In the genomic region with DNA sequence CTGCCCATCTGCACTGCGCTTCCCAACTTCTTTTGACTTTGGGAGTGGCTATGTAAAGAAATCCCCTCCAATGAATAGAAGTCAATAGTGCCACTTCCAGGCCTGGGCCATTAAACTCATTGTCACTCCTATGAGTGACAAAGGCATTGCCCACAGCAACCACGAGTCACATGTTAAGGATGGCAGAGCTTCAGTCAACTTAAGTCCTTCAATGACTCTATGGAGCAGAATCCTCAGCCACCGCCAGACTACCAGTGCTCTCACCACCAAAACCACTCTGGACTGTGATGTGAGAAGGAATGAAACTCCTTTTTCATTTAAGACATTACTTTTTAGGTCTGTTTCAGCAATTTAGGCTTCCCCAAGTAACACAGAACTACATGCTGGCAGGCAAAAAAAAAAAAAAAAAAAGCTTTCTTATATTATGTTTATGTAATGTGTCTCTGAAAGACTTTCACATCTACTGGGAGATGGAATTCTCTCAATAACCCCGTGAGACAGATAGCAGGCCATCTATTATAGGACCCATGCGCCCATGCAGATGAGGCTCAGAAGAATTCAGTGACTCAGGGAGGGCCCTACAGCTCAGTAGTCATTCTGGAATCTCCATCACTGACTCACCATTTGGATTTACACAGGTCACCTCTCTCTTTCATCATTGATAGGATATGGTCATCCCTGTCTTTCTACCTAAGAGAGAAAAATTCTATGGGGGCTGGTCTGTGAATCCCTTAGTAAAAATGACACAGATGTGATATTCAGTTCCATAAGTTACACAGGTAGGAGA, we compare ENCODE assay signal across 18 cellular contexts.
DNase-seq lines count a peak whose midpoint lies in the region; ATAC-seq, FAIRE-seq and TF ChIP-seq lines count a peak whose summit lies in the region.
"Had no signal": no experiment of that assay in that cellular context is flagged by ENCODE, and none has a peak within 500 bp of the region (broad histone marks: within the 10 kb centered on the region; RNA-seq: fewer than 3 reads in every experiment).

No MANE protein-coding gene starts in this region.

- H3K27ac ChIP-seq in astrocyte (ENCODE audit: low read depth, low read length) (no peak overlapping the region), trophoblast cell (ENCODE audit: low read depth, low read length) (no peak overlapping the region), GM23338 (ENCODE audit: low read depth) (no peak overlapping the region)
- H3K27ac ChIP-seq: right lobe of liver, stomach had no signal

- no peak overlapping the region for H3K4me3 Mint-ChIP-seq in activated CD8-positive, alpha-beta T cell treated with anti-CD3 and anti-CD28 coated beads for 36 hours
- no peak overlapping the region for H3K4me3 Mint-ChIP-seq in activated CD8-positive, alpha-beta T cell treated with anti-CD3 and anti-CD28 coated beads, Interleukin-2, amount 10 ng/mL, durations not matched to agents 7 days and 5 days
- H3K4me3 Mint-ChIP-seq in HFFc6, result no peak overlapping the region
- H3K4me3 Mint-ChIP-seq in astrocyte (ENCODE audit: unreplicated experiment), result no peak overlapping the region
- no peak overlapping the region for H3K4me3 Mint-ChIP-seq in GM23338

- H2BK12ac ChIP-seq in trophoblast cell (ENCODE audit: low read length), result no peak overlapping the region

- H3K36me3 Mint-ChIP-seq in activated CD8-positive, alpha-beta T cell treated with anti-CD3 and anti-CD28 coated beads for 36 hours (ENCODE audit: low read depth), result no peaks in the 10 kb centered on the region
- no peaks in the 10 kb centered on the region for H3K36me3 Mint-ChIP-seq in activated CD8-positive, alpha-beta T cell treated with anti-CD3 and anti-CD28 coated beads, Interleukin-2, amount 10 ng/mL, durations not matched to agents 7 days and 5 days (ENCODE audit: low read depth)
- H3K36me3 Mint-ChIP-seq in HFFc6 (ENCODE audit: low read depth) (no peaks in the 10 kb centered on the region), astrocyte (ENCODE audit: low read depth, unreplicated experiment) (no peaks in the 10 kb centered on the region), GM23338 (ENCODE audit: low read depth) (no peaks in the 10 kb centered on the region)

- H3K18ac ChIP-seq in trophoblast cell (ENCODE audit: low read length), result no peak overlapping the region

- intact Hi-C loops in activated CD8-positive, alpha-beta T cell treated with anti-CD3 and anti-CD28 coated beads for 36 hours (cut with micrococcal nuclease), result no loop called here

- H3K23ac ChIP-seq in trophoblast cell (ENCODE audit: low read length), result no peak overlapping the region

- ATAC-seq in activated CD8-positive, alpha-beta T cell treated with anti-CD3 and anti-CD28 coated beads for 36 hours, result no peak
- ATAC-seq in activated CD8-positive, alpha-beta T cell treated with anti-CD3 and anti-CD28 coated beads, Interleukin-2, amount 10 ng/mL, durations not matched to agents 7 days and 5 days, result no peak
- ATAC-seq in GM19351 (IDR thresholded peaks at IDR 0.05; ENCODE audit: unreplicated experiment) (no peak), GM23338 (no peak)

- H3K4me2 ChIP-seq in astrocyte (ENCODE audit: low read length), result no peak overlapping the region
- no peak overlapping the region for H3K4me2 ChIP-seq in trophoblast cell (ENCODE audit: low read length)
- H3K4me2 ChIP-seq in GM23338, result no peak overlapping the region

- H3F3A ChIP-seq in GM23338 (replicated peaks; ENCODE audit: low read depth), result no peaks in the 10 kb centered on the region

- H2BK5ac ChIP-seq in trophoblast cell (ENCODE audit: low read depth, low read length, poor library complexity), result no peak overlapping the region

- no peak overlapping the region for H3K4ac ChIP-seq in trophoblast cell (ENCODE audit: low read depth, low read length)

- CTCF ChIA-PET in activated CD8-positive, alpha-beta T cell treated with anti-CD3 and anti-CD28 coated beads for 36 hours (lab: Charles Lee), result interaction anchor here (0.7 to 0.9 kb wide), 3 partner anchors 17 to 368 kb away, joined by 3 to 4 read pairs (median 3); no protein-coding TSS in a partner anchor
- CTCF ChIA-PET in activated CD8-positive, alpha-beta T cell treated with anti-CD3 and anti-CD28 coated beads, Interleukin-2, amount 10 ng/mL, durations not matched to agents 7 days and 5 days (lab: Charles Lee), result interaction anchor here (1.6 kb wide), 1 partner anchor 17 kb away, joined by 4 read pairs; no protein-coding TSS in a partner anchor

- H3K79me1 ChIP-seq in trophoblast cell (ENCODE audit: low read length), result no peaks in the 10 kb centered on the region

- H2AFZ ChIP-seq in astrocyte (ENCODE audit: low read depth, low read length) (no peak overlapping the region), trophoblast cell (ENCODE audit: insufficient read depth, low read length, poor library complexity) (no peak overlapping the region), GM23338 (no peak overlapping the region)

- H4K91ac ChIP-seq in trophoblast cell (ENCODE audit: low read depth, low read length), result no peak overlapping the region

- WGBS in trophoblast cell (ENCODE audit: extremely low coverage, insufficient coverage, insufficient read length), result no CpG with 5 or more reads among the region's 5 CpGs

- H3K4me1 ChIP-seq in astrocyte (ENCODE audit: insufficient read depth, low read length) (peaks cover 3% of the 10 kb centered on the region), trophoblast cell (ENCODE audit: control insufficient read depth in 1 of 2, insufficient read depth in 2 of 2, low read length in 2 of 2) (peaks cover 5 to 6% of the 10 kb centered on the region in 2 experiments), GM23338 (ENCODE audit: insufficient read depth) (no peaks in the 10 kb centered on the region)
- H3K4me1 ChIP-seq: stomach had no signal

- H3K79me2 ChIP-seq in astrocyte (ENCODE audit: insufficient read depth, low read length) (no peaks in the 10 kb centered on the region), trophoblast cell (ENCODE audit: control insufficient read depth, insufficient read depth, low read length, poor library complexity) (no peaks in the 10 kb centered on the region), GM23338 (replicated peaks; ENCODE audit: insufficient read depth) (no peaks in the 10 kb centered on the region)

- H3K4me3 ChIP-seq in astrocyte (ENCODE audit: insufficient read depth, low read depth, low read length) (no peak overlapping the region), trophoblast cell (ENCODE audit: low read depth, low read length) (no peak overlapping the region), GM23338 (no peak overlapping the region)
- H3K4me3 ChIP-seq: lung, right lobe of liver, stomach had no signal

- H3K27me3 ChIP-seq in astrocyte (ENCODE audit: insufficient read depth, low read length) (no peaks in the 10 kb centered on the region), trophoblast cell (ENCODE audit: insufficient read depth, low read length) (no peaks in the 10 kb centered on the region), GM23338 (ENCODE audit: insufficient read depth) (no peaks in the 10 kb centered on the region)
- H3K27me3 ChIP-seq: right lobe of liver, stomach had no signal

- no peaks in the 10 kb centered on the region for H3K4me1 Mint-ChIP-seq in activated CD8-positive, alpha-beta T cell treated with anti-CD3 and anti-CD28 coated beads for 36 hours (ENCODE audit: low read depth)
- no peaks in the 10 kb centered on the region for H3K4me1 Mint-ChIP-seq in activated CD8-positive, alpha-beta T cell treated with anti-CD3 and anti-CD28 coated beads, Interleukin-2, amount 10 ng/mL, durations not matched to agents 7 days and 5 days (ENCODE audit: low read depth)
- peaks cover 7% of the 10 kb centered on the region; the same call in 1 of the 2 replicates for H3K4me1 Mint-ChIP-seq in HFFc6 (ENCODE audit: low read depth)
- H3K4me1 Mint-ChIP-seq in astrocyte (ENCODE audit: low read depth, unreplicated experiment), result peaks cover 14% of the 10 kb centered on the region
- peaks cover 4% of the 10 kb centered on the region for H3K4me1 Mint-ChIP-seq in GM23338

- H3K27ac Mint-ChIP-seq in activated CD8-positive, alpha-beta T cell treated with anti-CD3 and anti-CD28 coated beads for 36 hours, result no peak overlapping the region
- no peak overlapping the region for H3K27ac Mint-ChIP-seq in activated CD8-positive, alpha-beta T cell treated with anti-CD3 and anti-CD28 coated beads, Interleukin-2, amount 10 ng/mL, durations not matched to agents 7 days and 5 days
- H3K27ac Mint-ChIP-seq in HFFc6, result no peak overlapping the region
- H3K27ac Mint-ChIP-seq in astrocyte (ENCODE audit: unreplicated experiment), result peak overlapping the region; percentile 23
- H3K27ac Mint-ChIP-seq in GM23338, result no peak overlapping the region
- H3K27ac Mint-ChIP-seq: activated T-helper 2 cell treated with anti-CD3 and anti-CD28 coated beads, Interferon-gamma antibody, Interleukin-2, Interleukin-4, amounts not matched to agents 10 μg/mL and 5 μg/mL and 100 μg/mL, durations not matched to agents 14 hours and 24 hours and 36 hours had no signal

- no peaks in the 10 kb centered on the region for H3K36me3 ChIP-seq in astrocyte (ENCODE audit: insufficient read depth, low read length)
- no peaks in the 10 kb centered on the region for H3K36me3 ChIP-seq in trophoblast cell (ENCODE audit: control insufficient read depth in 1 of 2, insufficient read depth in 2 of 2, low read length in 2 of 2)
- H3K36me3 ChIP-seq in GM23338 (ENCODE audit: insufficient read depth), result no peaks in the 10 kb centered on the region
- H3K36me3 ChIP-seq: right lobe of liver, stomach had no signal

- POLR2A ChIA-PET in activated CD8-positive, alpha-beta T cell treated with anti-CD3 and anti-CD28 coated beads for 36 hours (lab: Charles Lee), result interaction anchor here (0.5 kb wide), 1 partner anchor 67 kb away, joined by 3 read pairs; no protein-coding TSS in a partner anchor
- POLR2A ChIA-PET in activated CD8-positive, alpha-beta T cell treated with anti-CD3 and anti-CD28 coated beads, Interleukin-2, amount 10 ng/mL, durations not matched to agents 7 days and 5 days (lab: Charles Lee), result no interaction called here

- H3K9me3 ChIP-seq in astrocyte (ENCODE audit: insufficient read depth, low read depth, low read length) (no peaks in the 10 kb centered on the region), trophoblast cell (ENCODE audit: insufficient read depth, low read depth, low read length) (no peaks in the 10 kb centered on the region)
- H3K9me3 ChIP-seq: right lobe of liver, stomach had no signal

- no peaks in the 10 kb centered on the region for H3K9me3 Mint-ChIP-seq in activated CD8-positive, alpha-beta T cell treated with anti-CD3 and anti-CD28 coated beads for 36 hours
- no peaks in the 10 kb centered on the region for H3K9me3 Mint-ChIP-seq in activated CD8-positive, alpha-beta T cell treated with anti-CD3 and anti-CD28 coated beads, Interleukin-2, amount 10 ng/mL, durations not matched to agents 7 days and 5 days (ENCODE audit: insufficient read depth)
- no peaks in the 10 kb centered on the region for H3K9me3 Mint-ChIP-seq in HFFc6
- H3K9me3 Mint-ChIP-seq in astrocyte (ENCODE audit: unreplicated experiment), result peaks cover 3% of the 10 kb centered on the region
- H3K9me3 Mint-ChIP-seq in GM23338, result no peaks in the 10 kb centered on the region
- H3K9me3 Mint-ChIP-seq: activated T-helper 2 cell treated with anti-CD3 and anti-CD28 coated beads, Interferon-gamma antibody, Interleukin-2, Interleukin-4, amounts not matched to agents 10 μg/mL and 5 μg/mL and 100 μg/mL, durations not matched to agents 14 hours and 24 hours and 36 hours had no signal

- peaks cover 8% of the 10 kb centered on the region; the same call in 1 of the 2 replicates for H3K9me2 ChIP-seq in GM23338 (ENCODE audit: insufficient read depth)

- no peak for FAIRE-seq in astrocyte (lab: Jason Lieb, UNC)
- FAIRE-seq: D721Med, H1 had no signal

- H3K14ac ChIP-seq in trophoblast cell (ENCODE audit: low read length), result no peak overlapping the region

- no peak for TF ChIP-seq CTCF in activated CD8-positive, alpha-beta T cell treated with anti-CD3 and anti-CD28 coated beads for 36 hours (IDR thresholded peaks at IDR 0.05)
- TF ChIP-seq CTCF in HFFc6 (IDR thresholded peaks at IDR 0.05) (no peak), astrocyte (IDR thresholded peaks at IDR 0.05; ENCODE audit: insufficient read depth, low read depth, low read length) (no peak), GM23338 (conservative IDR thresholded peaks at IDR 0.05; ENCODE audit: low read depth in 2 of 2) (no peak)

- no peaks in the 10 kb centered on the region for H3K27me3 Mint-ChIP-seq in activated CD8-positive, alpha-beta T cell treated with anti-CD3 and anti-CD28 coated beads for 36 hours
- peaks cover 6% of the 10 kb centered on the region for H3K27me3 Mint-ChIP-seq in activated CD8-positive, alpha-beta T cell treated with anti-CD3 and anti-CD28 coated beads, Interleukin-2, amount 10 ng/mL, durations not matched to agents 7 days and 5 days (ENCODE audit: low read depth)
- H3K27me3 Mint-ChIP-seq in HFFc6 (ENCODE audit: insufficient read depth), result peaks cover 7% of the 10 kb centered on the region
- H3K27me3 Mint-ChIP-seq in astrocyte (ENCODE audit: low read depth, unreplicated experiment), result no peaks in the 10 kb centered on the region
- peaks cover 3% of the 10 kb centered on the region for H3K27me3 Mint-ChIP-seq in GM23338 (ENCODE audit: insufficient read depth, low read depth, poor library complexity)

- peak; percentile 16 for DNase-seq in activated CD8-positive, alpha-beta T cell treated with anti-CD3 and anti-CD28 coated beads for 36 hours
- DNase-seq in activated CD8-positive, alpha-beta T cell treated with anti-CD3 and anti-CD28 coated beads, Interleukin-2, amount 10 ng/mL, durations not matched to agents 7 days and 5 days, result no peak
- DNase-seq in HFFc6 (peak; percentile 35), astrocyte (ENCODE audit: low read depth) (peak; percentile 10), trophoblast cell (peak; percentile 56 to 75), GM23338 (ENCODE audit: low spot score) (no peak), NK-92 (lab: John Stamatoyannopoulos, UW; ENCODE audit: unreplicated experiment) (no peak)
- DNase-seq: activated CD4-positive, CD25-positive, alpha-beta regulatory T cell treated with anti-CD3 and anti-CD28 coated beads, Interleukin-2, amount 50 U/mL, for 72 hours; KG1; NCI-H1436 treated with DMSO at 0.1 percent for 48 hours; NCI-H510A; right lobe of liver; stomach had no signal

- no peak overlapping the region for H4K12ac ChIP-seq in trophoblast cell (ENCODE audit: low read depth, low read length)

- no peak overlapping the region for H4K8ac ChIP-seq in trophoblast cell (ENCODE audit: low read depth, low read length)

- H4K20me1 ChIP-seq in astrocyte (ENCODE audit: insufficient read depth, low read length), result no peaks in the 10 kb centered on the region
- H4K20me1 ChIP-seq in GM23338 (replicated peaks; ENCODE audit: insufficient read depth), result no peaks in the 10 kb centered on the region

- H2AK5ac ChIP-seq in trophoblast cell (ENCODE audit: low read length), result no peak overlapping the region

- H3K9ac ChIP-seq in astrocyte (ENCODE audit: low read length), result no peak overlapping the region
- no peak overlapping the region for H3K9ac ChIP-seq in trophoblast cell (ENCODE audit: low read length)

- H2BK120ac ChIP-seq in trophoblast cell (ENCODE audit: insufficient read depth, low read length, poor library complexity), result no peak overlapping the region

Comparison
In these comparisons a context has a peak if more than half of its experiments do, and no peak if none do; other contexts are left out.
1. DNase-seq: peak in activated CD8-positive, alpha-beta T cell treated with anti-CD3 and anti-CD28 coated beads for 36 hours (single experiment), HFFc6 (single experiment), astrocyte (single experiment) and trophoblast cell (2 of 2); none in activated CD8-positive, alpha-beta T cell treated with anti-CD3 and anti-CD28 coated beads, Interleukin-2, amount 10 ng/mL, durations not matched to agents 7 days and 5 days (single experiment), GM23338 (single experiment) and NK-92 (single experiment).